10 cellular contexts compared by ENCODE assay signal in genomic region chr17:45226620-45227019, GRCh38. TPM values are rescaled to one million over a fixed set of nuclear protein-coding genes. Genes with fewer than 3 reads are reported as not detected.
DNase-seq lines count a peak whose midpoint lies in the region; ATAC-seq and TF ChIP-seq lines count a peak whose summit lies in the region.
"Had no signal": no experiment of that assay in that cellular context is flagged by ENCODE, and none has a peak within 500 bp of the region (broad histone marks: within the 10 kb centered on the region; RNA-seq: fewer than 3 reads in every experiment).

No MANE protein-coding gene starts in this region.

- DNase-seq in activated CD4-positive, alpha-beta T cell treated with anti-CD3 and anti-CD28 coated beads, Interleukin-2, amount 10 ng/mL, durations not matched to agents 7 days and 5 days = no peak
- no peak for DNase-seq in activated CD4-positive, alpha-beta T cell treated with anti-CD3 and anti-CD28 coated beads, Interleukin-2, amount 50 U/mL, for 4 hours
- DNase-seq in activated B cell treated with CpG ODN at 0.5 μM for 24 hours (no peak), suprapubic skin (ENCODE audit: low spot score in 2 of 2) (no peak), DMS114 treated with DMSO at 0.1 percent for 48 hours (lab: John Stamatoyannopoulos, UW; ENCODE audit: unreplicated experiment) (no peak), medulla oblongata (ENCODE audit: extremely low spot score) (no peak)
- DNase-seq: NCI-H526 treated with DMSO at 0.1 percent for 48 hours had no signal

- TF ChIP-seq CTCF in activated B cell treated with CpG ODN at 0.5 μM for 24 hours (IDR thresholded peaks at IDR 0.05) = no peak
- no peak for TF ChIP-seq CTCF in suprapubic skin (IDR thresholded peaks at IDR 0.05)

- ATAC-seq in activated B cell treated with CpG ODN at 0.5 μM for 24 hours (ENCODE audit: low read depth) = no peak
- no peak for ATAC-seq in HG03520 (IDR thresholded peaks at IDR 0.05; ENCODE audit: unreplicated experiment)

- CTCF ChIA-PET in activated CD4-positive, alpha-beta T cell treated with anti-CD3 and anti-CD28 coated beads, Interleukin-2, amount 10 ng/mL, durations not matched to agents 7 days and 5 days (lab: Charles Lee) = interaction anchor here (1.1 to 6.2 kb wide), 11 partner anchors 9 to 169 kb away, joined by 3 to 44 read pairs (median 7); partner anchors contain the start of genes ACBD4, HEXIM1 and HEXIM2
- CTCF ChIA-PET in activated B cell treated with CpG ODN at 0.5 μM for 24 hours (lab: Charles Lee) = interaction anchor here (0.8 to 11.7 kb wide), 6 partner anchors 10 to 158 kb away, joined by 3 to 203 read pairs (median 4); partner anchors contain the start of gene MAP3K14

- H3K9me3 Mint-ChIP-seq in activated CD4-positive, alpha-beta T cell treated with anti-CD3 and anti-CD28 coated beads, Interleukin-2, amount 10 ng/mL, durations not matched to agents 7 days and 5 days = no peaks in the 10 kb centered on the region
- H3K9me3 Mint-ChIP-seq in activated B cell treated with CpG ODN at 0.5 μM for 24 hours = no peaks in the 10 kb centered on the region

- H3K36me3 ChIP-seq in suprapubic skin = no peaks in the 10 kb centered on the region

- peaks cover 90% of the 10 kb centered on the region for H3K4me1 ChIP-seq in suprapubic skin

- peaks cover 65% of the 10 kb centered on the region for H3K4me1 Mint-ChIP-seq in activated CD4-positive, alpha-beta T cell treated with anti-CD3 and anti-CD28 coated beads, Interleukin-2, amount 10 ng/mL, durations not matched to agents 7 days and 5 days
- peaks cover 90% of the 10 kb centered on the region for H3K4me1 Mint-ChIP-seq in activated B cell treated with CpG ODN at 0.5 μM for 24 hours

- peak overlapping the region; percentile 100 for H3K27ac Mint-ChIP-seq in activated CD4-positive, alpha-beta T cell treated with anti-CD3 and anti-CD28 coated beads, Interleukin-2, amount 10 ng/mL, durations not matched to agents 7 days and 5 days
- H3K27ac Mint-ChIP-seq in activated B cell treated with CpG ODN at 0.5 μM for 24 hours = peak overlapping the region; percentile 99

- no peaks in the 10 kb centered on the region for H3K27me3 Mint-ChIP-seq in activated CD4-positive, alpha-beta T cell treated with anti-CD3 and anti-CD28 coated beads, Interleukin-2, amount 10 ng/mL, durations not matched to agents 7 days and 5 days
- H3K27me3 Mint-ChIP-seq in activated B cell treated with CpG ODN at 0.5 μM for 24 hours = no peaks in the 10 kb centered on the region

- H3K36me3 Mint-ChIP-seq in activated CD4-positive, alpha-beta T cell treated with anti-CD3 and anti-CD28 coated beads, Interleukin-2, amount 10 ng/mL, durations not matched to agents 7 days and 5 days (ENCODE audit: low read depth) = peaks cover 54% of the 10 kb centered on the region
- H3K36me3 Mint-ChIP-seq in activated B cell treated with CpG ODN at 0.5 μM for 24 hours (ENCODE audit: low read depth) = peaks cover 29% of the 10 kb centered on the region

- no peaks in the 10 kb centered on the region for H3K9me3 ChIP-seq in suprapubic skin

- POLR2A ChIA-PET in activated CD4-positive, alpha-beta T cell treated with anti-CD3 and anti-CD28 coated beads, Interleukin-2, amount 10 ng/mL, durations not matched to agents 7 days and 5 days (lab: Charles Lee) = interaction anchor here (0.9 to 1.0 kb wide), 2 partner anchors 22 to 90 kb away, joined by 3 to 4 read pairs; partner anchors contain the start of gene MAP3K14
- POLR2A ChIA-PET in activated B cell treated with CpG ODN at 0.5 μM for 24 hours (lab: Charles Lee) = interaction anchor here (0.6 to 10.0 kb wide), 22 partner anchors 7 to 723 kb away, joined by 3 to 378 read pairs (median 6); partner anchors contain the start of genes ACBD4, ARHGAP27, GPATCH8 and HEXIM1

- peaks cover 11% of the 10 kb centered on the region for H3K27me3 ChIP-seq in layer of hippocampus (ENCODE audit: control insufficient read depth, insufficient read depth, low read length)
- peaks cover 3% of the 10 kb centered on the region for H3K27me3 ChIP-seq in suprapubic skin

- H3K27ac ChIP-seq in layer of hippocampus (ENCODE audit: low read depth, low read length) (peak overlapping the region; percentile 58), suprapubic skin (peak overlapping the region; percentile 79)

- no peak for TF ChIP-seq EP300 in suprapubic skin (IDR thresholded peaks at IDR 0.05)

- WGBS in suprapubic skin = 66% methylated on average over 4 of the region's 4 CpGs

- peak overlapping the region; percentile 97 for H3K4me3 Mint-ChIP-seq in activated CD4-positive, alpha-beta T cell treated with anti-CD3 and anti-CD28 coated beads, Interleukin-2, amount 10 ng/mL, durations not matched to agents 7 days and 5 days
- peak overlapping the region; percentile 99 for H3K4me3 Mint-ChIP-seq in activated B cell treated with CpG ODN at 0.5 μM for 24 hours

- intact Hi-C loops in activated B cell treated with CpG ODN at 0.5 μM for 24 hours (cut with micrococcal nuclease) = loop anchor here (1.0 to 5.0 kb wide), 4 partner anchors 9 to 879 kb away; partner anchors contain the start of genes GRN and MAP3K14

- no peak for TF ChIP-seq POLR2A in suprapubic skin (IDR thresholded peaks at IDR 0.05)

- peak overlapping the region; percentile 81 for H3K4me3 ChIP-seq in suprapubic skin

RNA-seq across cellular contexts. Expression of gene FMNL1, which starts 4.9 kb away (rescaled TPM):
- total RNA-seq in activated CD4-positive, alpha-beta T cell treated with anti-CD3 and anti-CD28 coated beads, Interleukin-2, amount 10 ng/mL, durations not matched to agents 7 days and 5 days = 100 to 1,000 TPM; 391 to 410 TPM
- 310 and 351 TPM in 2 replicates for total RNA-seq in activated B cell treated with CpG ODN at 0.5 μM for 24 hours
- total RNA-seq in suprapubic skin = 10 to 100 TPM in 1 of 4 donors, 1 to 10 TPM in 3; 5.9 to 14.6 (median 8.0) TPM

RNA-seq across cellular contexts. Expression of gene SPATA32, which starts 35.3 kb away (rescaled TPM):
- under 1 TPM; 0.27 to 0.67 TPM for total RNA-seq in activated CD4-positive, alpha-beta T cell treated with anti-CD3 and anti-CD28 coated beads, Interleukin-2, amount 10 ng/mL, durations not matched to agents 7 days and 5 days
- 0.27 and 0.39 TPM in 2 replicates for total RNA-seq in activated B cell treated with CpG ODN at 0.5 μM for 24 hours
- not detected for total RNA-seq in suprapubic skin
- total RNA-seq: pulmonary artery endothelial cell had no signal

Comparison
In these comparisons a context has a peak if more than half of its experiments do, and no peak if none do; other contexts are left out.
1. RNA of gene FMNL1, which starts 4.9 kb away (total RNA-seq): 391 to 410 TPM in activated CD4-positive, alpha-beta T cell treated with anti-CD3 and anti-CD28 coated beads, Interleukin-2, amount 10 ng/mL, durations not matched to agents 7 days and 5 days and 310 to 351 TPM in activated B cell treated with CpG ODN at 0.5 μM for 24 hours; 5.9 to 14.6 TPM in suprapubic skin; every median in the first group is over 10 times any median in the second.